22 cellular contexts compared by ENCODE assay signal in the genomic region with DNA sequence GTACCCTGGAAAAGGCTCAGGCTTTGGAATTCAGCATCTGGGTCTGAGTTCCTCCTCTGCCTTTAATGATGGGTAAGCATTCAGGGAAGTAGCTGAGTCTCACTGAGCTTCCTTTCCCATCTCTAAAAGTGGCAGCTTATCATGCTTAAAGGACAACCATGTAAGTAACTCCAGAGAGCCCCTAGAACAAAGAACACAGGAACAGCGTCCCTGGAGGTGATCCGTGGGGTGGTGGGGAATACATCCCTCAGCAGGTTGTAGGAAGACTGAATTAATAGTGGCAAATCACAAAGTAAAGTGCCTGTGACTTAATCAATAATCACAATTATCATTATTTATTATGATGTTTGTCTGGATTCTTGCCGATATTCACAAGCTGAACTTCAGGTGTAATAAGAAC.
DNase-seq lines count a peak whose midpoint lies in the region; ATAC-seq, FAIRE-seq and TF ChIP-seq lines count a peak whose summit lies in the region.
"Had no signal": no experiment of that assay in that cellular context is flagged by ENCODE, and none has a peak within 500 bp of the region (broad histone marks: within the 10 kb centered on the region; RNA-seq: fewer than 3 reads in every experiment).

No MANE protein-coding gene starts in this region.

- H3K4me3 ChIP-seq in GM23338 (no peak overlapping the region), iPS-20b (ENCODE audit: low read length) (no peak overlapping the region), trophoblast cell (ENCODE audit: low read depth, low read length) (no peak overlapping the region), OCI-LY7 (ENCODE audit: low read depth, low read length, poor library complexity, severe bottlenecking) (no peak overlapping the region), pancreas (no peak overlapping the region)
- H3K4me3 ChIP-seq: A549, BLaER1, K562 had no signal

- peak overlapping the region; percentile 15 for H3K4ac ChIP-seq in trophoblast cell (ENCODE audit: low read depth, low read length)

- peaks cover 50% of the 10 kb centered on the region for H3K9me3 Mint-ChIP-seq in GM23338
- no peaks in the 10 kb centered on the region for H3K9me3 Mint-ChIP-seq in WTC11

- no peak overlapping the region for H4K12ac ChIP-seq in trophoblast cell (ENCODE audit: low read depth, low read length)

- BruUV-seq in OCI-LY7 (replicated peaks; lab: Mats Ljungman, UMichigan) = no TSS peak

- H4K20me1 ChIP-seq in GM23338 (replicated peaks; ENCODE audit: insufficient read depth) (no peaks in the 10 kb centered on the region), OCI-LY7 (ENCODE audit: insufficient read depth, low read length) (no peaks in the 10 kb centered on the region)
- H4K20me1 ChIP-seq: BLaER1 had no signal

- no peak overlapping the region for H3K27ac Mint-ChIP-seq in GM23338
- no peak overlapping the region for H3K27ac Mint-ChIP-seq in WTC11
- H3K27ac Mint-ChIP-seq: CD14-positive monocyte; CD4-positive, alpha-beta memory T cell; HFFc6 had no signal

- CTCF ChIA-PET in WTC11 (lab: Charles Lee) = interaction anchor here (0.6 to 2.2 kb wide), 10 partner anchors 12 to 384 kb away, joined by 3 to 13 read pairs (median 4); no protein-coding TSS in a partner anchor
- CTCF ChIA-PET in OCI-LY7 (lab: Charles Lee; ENCODE audit: unreplicated experiment) = no interaction called here

- peak overlapping the region; percentile 79 for H4K91ac ChIP-seq in trophoblast cell (ENCODE audit: low read depth, low read length)

- no peaks in the 10 kb centered on the region for H3F3A ChIP-seq in GM23338 (replicated peaks; ENCODE audit: low read depth)

- TF ChIP-seq CTCF in GM23338 (conservative IDR thresholded peaks at IDR 0.05; ENCODE audit: low read depth in 2 of 2) (peak; percentile 21 to 28), WTC11 (IDR thresholded peaks at IDR 0.05) (no peak), OCI-LY7 (conservative IDR thresholded peaks at IDR 0.05; ENCODE audit: low read length) (no peak), pancreas (IDR thresholded peaks at IDR 0.05) (no peak)

- intact Hi-C loops in OCI-LY7 (cut with micrococcal nuclease; ENCODE audit: unreplicated experiment) (no loop called here), pancreas (cut with DNase I) (no loop called here)

- H3K4me2 ChIP-seq in GM23338 (0 out of 2 replicates have a peak overlapping the region, but pooled peaks have one; percentile 67), trophoblast cell (ENCODE audit: low read length) (no peak overlapping the region), OCI-LY7 (ENCODE audit: low read length) (no peak overlapping the region)
- H3K4me2 ChIP-seq: A549, BLaER1 had no signal

- H3K36me3 Mint-ChIP-seq in GM23338 (ENCODE audit: low read depth) (no peaks in the 10 kb centered on the region), WTC11 (no peaks in the 10 kb centered on the region)
- H3K36me3 Mint-ChIP-seq: CD14-positive monocyte; CD4-positive, alpha-beta memory T cell had no signal

- H3K9me2 ChIP-seq in GM23338 (ENCODE audit: insufficient read depth) = peaks cover 10% of the 10 kb centered on the region; the same call in 1 of the 2 replicates
- no peaks in the 10 kb centered on the region for H3K9me2 ChIP-seq in OCI-LY7 (ENCODE audit: insufficient read depth, low read length)

- H3K9ac ChIP-seq in iPS-20b (ENCODE audit: low read depth, low read length) (peak overlapping the region; percentile 17; the same call in 1 of the 2 replicates), trophoblast cell (ENCODE audit: low read length) (no peak overlapping the region)
- H3K9ac ChIP-seq: BLaER1 had no signal

- no peaks in the 10 kb centered on the region for H3K79me2 ChIP-seq in GM23338 (replicated peaks; ENCODE audit: insufficient read depth)
- H3K79me2 ChIP-seq in trophoblast cell (ENCODE audit: control insufficient read depth, insufficient read depth, low read length, poor library complexity) = peaks cover 2% of the 10 kb centered on the region
- no peaks in the 10 kb centered on the region for H3K79me2 ChIP-seq in OCI-LY7 (ENCODE audit: insufficient read depth, low read depth, low read length)

- peaks cover 15% of the 10 kb centered on the region for H3K4me1 ChIP-seq in GM23338 (ENCODE audit: insufficient read depth)
- peaks cover 12% of the 10 kb centered on the region; the same call in 1 of the 2 replicates for H3K4me1 ChIP-seq in iPS-20b (ENCODE audit: insufficient read depth, low read length)
- H3K4me1 ChIP-seq in trophoblast cell (ENCODE audit: control insufficient read depth in 1 of 2, insufficient read depth in 2 of 2, low read length in 2 of 2) = peaks cover 4 to 15% of the 10 kb centered on the region in 2 experiments
- H3K4me1 ChIP-seq in OCI-LY7 (ENCODE audit: insufficient read depth, low read length, poor library complexity, severe bottlenecking) = no peaks in the 10 kb centered on the region
- H3K4me1 ChIP-seq in pancreas = no peaks in the 10 kb centered on the region
- H3K4me1 ChIP-seq: A549, BLaER1 had no signal

- peaks cover 6% of the 10 kb centered on the region for H3K27me3 Mint-ChIP-seq in GM23338 (ENCODE audit: insufficient read depth, low read depth, poor library complexity)
- H3K27me3 Mint-ChIP-seq in WTC11 (ENCODE audit: low read depth) = no peaks in the 10 kb centered on the region; the same call in 1 of the 2 replicates

- H2BK120ac ChIP-seq in trophoblast cell (ENCODE audit: insufficient read depth, low read length, poor library complexity) = peak overlapping the region; percentile 83

- H3K23ac ChIP-seq in trophoblast cell (ENCODE audit: low read length) = no peak overlapping the region

- peaks cover 13% of the 10 kb centered on the region for H3K4me1 Mint-ChIP-seq in GM23338
- peaks cover 21% of the 10 kb centered on the region for H3K4me1 Mint-ChIP-seq in WTC11
- H3K4me1 Mint-ChIP-seq: CD14-positive monocyte; CD4-positive, alpha-beta memory T cell had no signal

- WGBS in trophoblast cell (ENCODE audit: extremely low coverage, insufficient coverage, insufficient read length) = no CpG with 5 or more reads among the region's 3 CpGs
- 29 to 36% methylated on average over 3 of the region's 3 CpGs for WGBS in pancreas, 2 donors

- DNase-seq in GM23338 (ENCODE audit: low spot score) (peak; percentile 32), WTC11 (ENCODE audit: low spot score) (no peak), trophoblast cell (no peak), OCI-LY7 (ENCODE audit: low spot score) (no peak), pancreas (no peak)
- DNase-seq: CD4-positive, alpha-beta memory T cell; DMS153; DMS79; GDM1; HFFc6; IMR-90 had no signal

- H3K14ac ChIP-seq in trophoblast cell (ENCODE audit: low read length) = peak overlapping the region; percentile 46

- peaks cover 12% of the 10 kb centered on the region for H3K79me1 ChIP-seq in trophoblast cell (ENCODE audit: low read length)

- H2BK5ac ChIP-seq in trophoblast cell (ENCODE audit: low read depth, low read length, poor library complexity) = peak overlapping the region; percentile 18

- no peak overlapping the region for H2AK5ac ChIP-seq in trophoblast cell (ENCODE audit: low read length)

- H3K9me3 ChIP-seq in iPS-20b (ENCODE audit: insufficient read depth, low read depth, low read length) = no peaks in the 10 kb centered on the region
- H3K9me3 ChIP-seq in trophoblast cell (ENCODE audit: insufficient read depth, low read depth, low read length) = no peaks in the 10 kb centered on the region
- no peaks in the 10 kb centered on the region for H3K9me3 ChIP-seq in OCI-LY7 (ENCODE audit: low read length)
- H3K9me3 ChIP-seq in pancreas = no peaks in the 10 kb centered on the region
- H3K9me3 ChIP-seq: A549, BLaER1 had no signal

- H2AFZ ChIP-seq in GM23338 (peak overlapping the region; percentile 30), trophoblast cell (ENCODE audit: insufficient read depth, low read length, poor library complexity) (no peak overlapping the region), OCI-LY7 (ENCODE audit: low read length) (no peak overlapping the region)

- H3K27me3 ChIP-seq in GM23338 (ENCODE audit: insufficient read depth) (no peaks in the 10 kb centered on the region), iPS-20b (ENCODE audit: insufficient read depth, low read length) (no peaks in the 10 kb centered on the region), trophoblast cell (ENCODE audit: insufficient read depth, low read length) (no peaks in the 10 kb centered on the region), pancreas (peaks cover 0 to 3% (median 0%) of the 10 kb centered on the region in 4 donors)
- H3K27me3 ChIP-seq: BLaER1 had no signal

- H3K27ac ChIP-seq in GM23338 (ENCODE audit: low read depth) = no peak overlapping the region
- H3K27ac ChIP-seq in iPS-20b (ENCODE audit: low read length) = no peak overlapping the region
- H3K27ac ChIP-seq in trophoblast cell (ENCODE audit: low read depth, low read length) = no peak overlapping the region
- no peak overlapping the region for H3K27ac ChIP-seq in OCI-LY7 (ENCODE audit: low read depth, low read length, poor library complexity, severe bottlenecking)
- H3K27ac ChIP-seq in pancreas = no peak overlapping the region
- H3K27ac ChIP-seq: 22Rv1, A549, BLaER1, HL-60 had no signal

- POLR2A ChIA-PET in WTC11 (lab: Charles Lee) = no interaction called here
- POLR2A ChIA-PET in OCI-LY7 (lab: Charles Lee) = interaction anchor here (2.0 kb wide), 1 partner anchor 24 kb away, joined by 4 read pairs; no protein-coding TSS in a partner anchor

- H3K4me3 Mint-ChIP-seq in GM23338 = no peak overlapping the region
- H3K4me3 Mint-ChIP-seq in WTC11 = no peak overlapping the region
- H3K4me3 Mint-ChIP-seq: CD14-positive monocyte; CD4-positive, alpha-beta memory T cell; HFFc6 had no signal

- H3K36me3 ChIP-seq in GM23338 (ENCODE audit: insufficient read depth) (no peaks in the 10 kb centered on the region), iPS-20b (ENCODE audit: insufficient read depth, low read depth, low read length) (no peaks in the 10 kb centered on the region), trophoblast cell (ENCODE audit: control insufficient read depth in 1 of 2, insufficient read depth in 2 of 2, low read length in 2 of 2) (no peaks in the 10 kb centered on the region), OCI-LY7 (ENCODE audit: insufficient read depth, low read length) (no peaks in the 10 kb centered on the region), pancreas (no peaks in the 10 kb centered on the region)
- H3K36me3 ChIP-seq: BLaER1 had no signal

- FAIRE-seq in pancreas (lab: Jason Lieb, UNC) = no peak
- FAIRE-seq: A549, GM12892, GM18507, K562 had no signal

- ATAC-seq in GM23338 = peak; percentile 48
- ATAC-seq in WTC11 = peak; percentile 33
- no peak for ATAC-seq in HG02759 (IDR thresholded peaks at IDR 0.05; ENCODE audit: unreplicated experiment)
- no peak for ATAC-seq in pancreas
- ATAC-seq: A549, HCT116, K562 had no signal

- peak overlapping the region; percentile 96 for H2BK12ac ChIP-seq in trophoblast cell (ENCODE audit: low read length)

- peak overlapping the region; percentile 6 for H3K18ac ChIP-seq in trophoblast cell (ENCODE audit: low read length)

- H4K8ac ChIP-seq in trophoblast cell (ENCODE audit: low read depth, low read length) = no peak overlapping the region

TF ChIP-seq in WTC11, 78 proteins besides CTCF, POLR2A, EP300 and RAD21 (continues in another document):
- TF ChIP-seq TP53 (CRISPR knock-in tag; IDR thresholded peaks at IDR 0.05) (no peak), SMAD4 (CRISPR knock-in tag; IDR thresholded peaks at IDR 0.05) (no peak), FOXP1 (CRISPR knock-in tag; IDR thresholded peaks at IDR 0.05; ENCODE audit: borderline replicate concordance) (no peak), MYBL2 (CRISPR knock-in tag; IDR thresholded peaks at IDR 0.05) (no peak)

Comparison
In these comparisons a context has a peak if more than half of its experiments do, and no peak if none do; other contexts are left out.
1. ATAC-seq: peak in GM23338 (single experiment) and WTC11 (single experiment); none in HG02759 (single experiment) and pancreas (0 of 4).
2. CTCF ChIP-seq: peak in GM23338 (2 of 2); none in WTC11 (single experiment), OCI-LY7 (single experiment) and pancreas (0 of 4).